ENCODE assay signal across 9 cellular contexts in the genomic region with DNA sequence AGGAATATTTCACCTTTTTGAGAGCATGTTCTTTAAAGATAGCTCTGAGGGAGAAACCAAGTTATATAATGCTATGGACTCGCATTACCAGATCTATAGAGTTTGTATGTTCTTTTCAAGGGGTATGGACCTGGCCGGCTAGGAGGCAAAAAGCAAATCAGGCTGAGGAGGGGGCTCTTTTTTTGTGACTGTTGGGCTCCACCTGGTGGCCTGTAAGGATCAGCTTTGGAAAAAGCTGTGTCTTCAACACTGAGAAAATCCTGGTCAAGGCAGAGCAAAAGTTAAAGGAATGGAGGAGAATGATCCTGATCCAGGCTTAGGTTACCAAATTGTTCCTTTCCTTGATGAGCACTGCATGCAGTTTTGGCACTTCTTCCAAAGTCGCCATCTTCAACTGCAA.
DNase-seq lines count a peak whose midpoint lies in the region; ATAC-seq and TF ChIP-seq lines count a peak whose summit lies in the region.
"Had no signal": no experiment of that assay in that cellular context is flagged by ENCODE, and none has a peak within 500 bp of the region (broad histone marks: within the 10 kb centered on the region; RNA-seq: fewer than 3 reads in every experiment).

No MANE protein-coding gene starts in this region.

- no peak overlapping the region for H3K4me3 ChIP-seq in left lung
- H3K4me3 ChIP-seq in tibial artery = no peak overlapping the region

- H3K4me1 ChIP-seq in left lung = no peaks in the 10 kb centered on the region
- no peaks in the 10 kb centered on the region for H3K4me1 ChIP-seq in tibial artery

- H3K36me3 Mint-ChIP-seq in MCF 10A (ENCODE audit: insufficient read depth, unreplicated experiment) = peaks cover 15% of the 10 kb centered on the region

- no peak overlapping the region for H3K27ac ChIP-seq in left lung
- no peak overlapping the region for H3K27ac ChIP-seq in tibial artery

- DNase-seq in AG08395 (ENCODE audit: low spot score) (peak; percentile 53), NCI-H82 treated with DMSO at 0.1 percent for 48 hours (lab: John Stamatoyannopoulos, UW; ENCODE audit: unreplicated experiment) (peak; percentile 38), MCF 10A (ENCODE audit: unreplicated experiment) (peak; percentile 46), left lung (no peak), tibial artery (no peak), dedifferentiated amniotic fluid mesenchymal stem cell (ENCODE audit: extremely low spot score) (no peak)
- DNase-seq: stimulated activated naive B cell treated with anti-CD40 and anti-IgM and Interleukin-4, amounts not matched to agents 10 μg/mL and 1 μg/mL and 100 μg/mL, for 72 hours had no signal

- TF ChIP-seq CTCF in GM12874 (IDR thresholded peaks at IDR 0.05; ENCODE audit: insufficient read depth, low read depth, low read length) (peak; percentile 56), MCF 10A (IDR thresholded peaks at IDR 0.05; ENCODE audit: unreplicated experiment) (peak; percentile 71), left lung (IDR thresholded peaks at IDR 0.05) (peak; percentile 30 to 46), tibial artery (IDR thresholded peaks at IDR 0.05) (peak; percentile 38 to 54)

- H3K27me3 ChIP-seq in left lung = no peaks in the 10 kb centered on the region
- no peaks in the 10 kb centered on the region for H3K27me3 ChIP-seq in tibial artery

- no peak overlapping the region for H3K4me3 Mint-ChIP-seq in MCF 10A (ENCODE audit: unreplicated experiment)
- H3K4me3 Mint-ChIP-seq: stimulated activated naive B cell treated with anti-CD40 and anti-IgM and Interleukin-4, amounts not matched to agents 10 μg/mL and 1 μg/mL and 100 μg/mL, for 72 hours had no signal

- CTCF ChIA-PET in MCF 10A (lab: Yijun Ruan, JAX) = interaction anchor here (0.5 to 5.4 kb wide), 22 partner anchors 10 to 867 kb away, joined by 3 to 78 read pairs (median 4); a partner anchor contains a TSS

- H3K4me1 Mint-ChIP-seq in MCF 10A (ENCODE audit: insufficient read depth, unreplicated experiment) = no peaks in the 10 kb centered on the region

- H3K27ac Mint-ChIP-seq in MCF 10A (ENCODE audit: low read depth, unreplicated experiment) = no peak overlapping the region
- H3K27ac Mint-ChIP-seq: stimulated activated naive B cell treated with anti-CD40 and anti-IgM and Interleukin-4, amounts not matched to agents 10 μg/mL and 1 μg/mL and 100 μg/mL, for 72 hours had no signal

- no TSS peak for BruUV-seq in MCF 10A (replicated peaks; lab: Mats Ljungman, UMichigan)

- no peaks in the 10 kb centered on the region for H3K27me3 Mint-ChIP-seq in MCF 10A (ENCODE audit: insufficient read depth, unreplicated experiment)
- H3K27me3 Mint-ChIP-seq: stimulated activated naive B cell treated with anti-CD40 and anti-IgM and Interleukin-4, amounts not matched to agents 10 μg/mL and 1 μg/mL and 100 μg/mL, for 72 hours had no signal

- peaks cover 0 to 7% of the 10 kb centered on the region in 2 donors for H3K36me3 ChIP-seq in left lung
- no peaks in the 10 kb centered on the region for H3K36me3 ChIP-seq in tibial artery

- POLR2A ChIA-PET in MCF 10A (lab: Yijun Ruan, JAX) = interaction anchor here (0.6 kb wide), 2 partner anchors 209 to 214 kb away, joined by 3 read pairs; no protein-coding TSS in a partner anchor

- H3K9me3 Mint-ChIP-seq in MCF 10A (ENCODE audit: unreplicated experiment) = no peaks in the 10 kb centered on the region
- H3K9me3 Mint-ChIP-seq: stimulated activated naive B cell treated with anti-CD40 and anti-IgM and Interleukin-4, amounts not matched to agents 10 μg/mL and 1 μg/mL and 100 μg/mL, for 72 hours had no signal

- peak; percentile 78 for ATAC-seq in left lung
- ATAC-seq in GM21515 (IDR thresholded peaks at IDR 0.05; ENCODE audit: unreplicated experiment) = no peak

- H3K9me3 ChIP-seq in left lung (no peaks in the 10 kb centered on the region), tibial artery (no peaks in the 10 kb centered on the region)

- intact Hi-C loops in MCF 10A (cut with micrococcal nuclease) = loop anchor here (5.0 to 10.0 kb wide), 2 partner anchors 173 to 290 kb away; no protein-coding TSS in a partner anchor
- intact Hi-C loops in left lung (cut with DNase I) = no loop called here
- intact Hi-C loops in tibial artery (cut with DNase I; ENCODE audit: low total_unique reads) = no loop called here

Comparison
In these comparisons a context has a peak if more than half of its experiments do, and no peak if none do; other contexts are left out.
1. DNase-seq: peak in AG08395 (single experiment), NCI-H82 treated with DMSO at 0.1 percent for 48 hours (single experiment) and MCF 10A (single experiment); none in left lung (0 of 2), tibial artery (0 of 2) and dedifferentiated amniotic fluid mesenchymal stem cell (single experiment).
2. Peak in every context shown above with its lines, with median percentiles within 50 percentile points of each other: CTCF ChIP-seq.